Comparison of ENCODE assay signal across 1 cellular context in genomic region chr16:30949655-30950515, GRCh38.
TF ChIP-seq lines count a peak whose summit lies in the region.

No MANE protein-coding gene starts in this region.

TF ChIP-seq in GM12878, 131 proteins besides CTCF, POLR2A, EP300 and RAD21 (continues in another document):
- TF ChIP-seq CREB1 (IDR thresholded peaks at IDR 0.05; ENCODE audit: low read depth) (0 out of 2 replicates have a peak, but pooled peaks have one; percentile 14), RB1 (IDR thresholded peaks at IDR 0.05; ENCODE audit: borderline replicate concordance) (no peak), BACH1 (IDR thresholded peaks at IDR 0.05; ENCODE audit: borderline replicate concordance) (no peak; the same call in 1 of the 2 replicates), RFX5 (IDR thresholded peaks at IDR 0.05; ENCODE audit: low read depth, low read length) (no peak), ZNF384 (IDR thresholded peaks at IDR 0.05; ENCODE audit: borderline replicate concordance, low read depth, low read length) (no peak), RAD51 (IDR thresholded peaks at IDR 0.05) (no peak), NBN (IDR thresholded peaks at IDR 0.05) (peak; percentile 65; the same call in 1 of the 2 replicates), JUNB (IDR thresholded peaks at IDR 0.05) (no peak), FOXM1 (IDR thresholded peaks at IDR 0.05; ENCODE audit: low read depth, low read length) (no peak), NFXL1 (IDR thresholded peaks at IDR 0.05; ENCODE audit: borderline replicate concordance) (no peak), IKZF1 (conservative IDR thresholded peaks at IDR 0.05) (peak; percentile 70), USF1 (IDR thresholded peaks at IDR 0.05; ENCODE audit: borderline replicate concordance, extremely low read length, insufficient read depth, low read depth, low read length) (no peak), NR2F1 (conservative IDR thresholded peaks at IDR 0.05) (peak; percentile 72; the same call in 1 of the 2 replicates), CBX5 (IDR thresholded peaks at IDR 0.05; ENCODE audit: low read depth) (no peak), CUX1 (IDR thresholded peaks at IDR 0.05; ENCODE audit: insufficient replicate concordance, low read depth, low read length) (no peak), ATF7 (IDR thresholded peaks at IDR 0.05; ENCODE audit: low read depth) (peak; percentile 46; the same call in 1 of the 2 replicates), HDAC2 (IDR thresholded peaks at IDR 0.05) (no peak), WRNIP1 (IDR thresholded peaks at IDR 0.05; ENCODE audit: borderline replicate concordance, low read depth, low read length) (0 out of 2 replicates have a peak, but pooled peaks have one; percentile 73), CEBPZ (IDR thresholded peaks at IDR 0.05; ENCODE audit: low read depth, low read length) (no peak), CBFB (IDR thresholded peaks at IDR 0.05; ENCODE audit: low read depth) (no peak; the same call in 1 of the 2 replicates), EED (IDR thresholded peaks at IDR 0.05; ENCODE audit: low read depth) (no peak; the same call in 1 of the 2 replicates), POLR2AphosphoS5 (IDR thresholded peaks at IDR 0.05; ENCODE audit: low read length) (peak; percentile 82), ZNF217 (IDR thresholded peaks at IDR 0.05) (no peak), YBX1 (IDR thresholded peaks at IDR 0.05) (no peak), RUNX3 (IDR thresholded peaks at IDR 0.05; ENCODE audit: low read length) (peak; percentile 64), CREM (IDR thresholded peaks at IDR 0.05; ENCODE audit: low read depth) (no peak), E2F8 (IDR thresholded peaks at IDR 0.05; ENCODE audit: low read depth, partially characterized antibody) (no peak), PAX8 (IDR thresholded peaks at IDR 0.05) (no peak), PBX3 (IDR thresholded peaks at IDR 0.05; ENCODE audit: insufficient replicate concordance, low read depth, low read length) (no peak), BCLAF1 (IDR thresholded peaks at IDR 0.05) (no peak), TAF1 (IDR thresholded peaks at IDR 0.05; ENCODE audit: borderline replicate concordance, low read depth, low read length) (0 out of 2 replicates have a peak, but pooled peaks have one; percentile 11), STAT1 (conservative IDR thresholded peaks at IDR 0.05) (no peak), IRF3 (IDR thresholded peaks at IDR 0.05) (no peak), ELK1 (IDR thresholded peaks at IDR 0.05; ENCODE audit: low read depth, low read length) (no peak), PKNOX1 (IDR thresholded peaks at IDR 0.05) (no peak), SP1 (IDR thresholded peaks at IDR 0.05; ENCODE audit: low read depth, low read length) (no peak), SPI1 (IDR thresholded peaks at IDR 0.05; ENCODE audit: borderline replicate concordance, insufficient read depth, low read depth, low read length) (no peak; the same call in 1 of the 2 replicates), RELB (IDR thresholded peaks at IDR 0.05; ENCODE audit: low read depth) (peak; percentile 41; the same call in 1 of the 2 replicates), ZBED1 (IDR thresholded peaks at IDR 0.05; ENCODE audit: borderline replicate concordance) (no peak)
